Comparison of ENCODE assay signal across 8 cellular contexts in the genomic region with DNA sequence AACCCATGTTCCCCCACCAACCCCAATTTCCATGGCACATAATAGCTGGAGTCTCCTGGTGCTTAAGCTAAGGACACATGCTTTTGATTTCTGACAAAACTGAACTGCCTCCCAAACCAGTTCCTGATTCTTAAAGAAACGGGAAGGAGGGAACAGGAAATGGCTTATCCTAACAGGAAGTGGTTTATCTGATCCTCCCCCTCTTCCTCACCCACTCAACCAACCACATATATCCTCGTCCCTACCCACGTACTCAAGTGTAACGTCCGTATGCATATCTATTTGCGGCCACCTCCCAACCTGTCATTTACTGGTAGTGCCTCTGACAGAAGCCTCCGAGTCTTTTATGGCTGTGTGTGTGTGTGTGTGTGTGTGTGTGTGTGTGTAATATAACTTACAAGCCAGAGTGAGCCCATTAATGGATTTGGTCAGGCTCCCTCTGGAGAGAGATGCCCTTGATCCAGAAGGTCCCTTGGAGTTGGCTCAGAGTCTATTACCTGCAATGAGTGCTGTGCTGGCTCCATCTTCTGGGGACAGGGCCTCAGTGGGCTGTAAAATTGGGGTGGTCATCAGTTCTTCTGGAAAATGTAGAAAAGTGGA. TPM values are rescaled to one million over a fixed set of nuclear protein-coding genes. Genes with fewer than 3 reads are reported as not detected.
DNase-seq lines count a peak whose midpoint lies in the region; ATAC-seq and TF ChIP-seq lines count a peak whose summit lies in the region.

No MANE protein-coding gene starts in this region.

- no peaks in the 10 kb centered on the region for H3K27me3 ChIP-seq in adrenal gland
- no peaks in the 10 kb centered on the region for H3K27me3 ChIP-seq in MM.1S (replicated peaks; ENCODE audit: insufficient read depth, low read length)
- no peaks in the 10 kb centered on the region for H3K27me3 ChIP-seq in HAP-1 (ENCODE audit: low read depth)

- H3F3A ChIP-seq in MM.1S (ENCODE audit: insufficient read depth, low read length), result 0 out of 2 replicates have a peak, but pooled peaks cover 4% of the 10 kb centered on the region

- H3K9me3 ChIP-seq in adrenal gland (replicated peaks in 1 of 3), result no peaks in the 10 kb centered on the region
- H3K9me3 ChIP-seq in MM.1S (replicated peaks; ENCODE audit: insufficient read depth, low read length), result no peaks in the 10 kb centered on the region
- no peaks in the 10 kb centered on the region for H3K9me3 ChIP-seq in HAP-1

- WGBS in adrenal gland, 4 donors, result 26 to 59% (median 44%) methylated on average over 7 of the region's 7 CpGs

- peak; percentile 37 for TF ChIP-seq CTCF in GM10266 (IDR thresholded peaks at IDR 0.05; ENCODE audit: control insufficient read depth, insufficient read depth, low read depth, missing control alignments)
- no peak for TF ChIP-seq CTCF in adrenal gland (IDR thresholded peaks at IDR 0.05)
- TF ChIP-seq CTCF in MM.1S (IDR thresholded peaks at IDR 0.05; ENCODE audit: low read length), result no peak

- H3K9me2 ChIP-seq in MM.1S (replicated peaks; ENCODE audit: insufficient read depth, low read length), result no peaks in the 10 kb centered on the region

- no peaks in the 10 kb centered on the region for H4K20me1 ChIP-seq in MM.1S (ENCODE audit: insufficient read depth, low read length)

- H3K79me2 ChIP-seq in MM.1S (ENCODE audit: low read length), result peaks cover 1% of the 10 kb centered on the region; the same call in 1 of the 2 replicates

- H3K27ac ChIP-seq in adrenal gland (peak overlapping the region in 3 of 5 donors; percentile 32 to 76 (median 52)), MM.1S (ENCODE audit: low read length) (no peak overlapping the region)

- H3K9ac ChIP-seq in MM.1S (ENCODE audit: low read length), result no peak overlapping the region

- H3K36me3 ChIP-seq in adrenal gland (replicated peaks in 1 of 2) (peaks cover 0 to 32% of the 10 kb centered on the region in 2 donors), MM.1S (replicated peaks; ENCODE audit: insufficient read depth, low read length) (peaks cover 1% of the 10 kb centered on the region; the same call in 1 of the 2 replicates), HAP-1 (replicated peaks) (peaks cover 24% of the 10 kb centered on the region)

- H3K4me1 ChIP-seq in adrenal gland (replicated peaks in 1 of 2) (peaks cover 0 to 20% of the 10 kb centered on the region in 2 donors), MM.1S (ENCODE audit: low read length) (no peaks in the 10 kb centered on the region), HAP-1 (no peaks in the 10 kb centered on the region)

- DNase-seq in GM10266 (ENCODE audit: extremely low spot score), result no peak
- peak; percentile 49 for DNase-seq in NCI-H226
- DNase-seq in adrenal gland, result peak in 4 of 7 donors; percentile 26 to 59 (median 52)
- DNase-seq in left lobe of liver (ENCODE audit: low spot score), result no peak
- no peak for DNase-seq in MM.1S
- DNase-seq in HAP-1 (ENCODE audit: low spot score in 2 of 2), result no peak

- H2AFZ ChIP-seq in MM.1S (ENCODE audit: low read length), result no peak overlapping the region

- no peak overlapping the region for H3K4me2 ChIP-seq in MM.1S (ENCODE audit: low read depth, low read length)

- H3K4me3 ChIP-seq in adrenal gland (no peak overlapping the region), MM.1S (ENCODE audit: low read length) (no peak overlapping the region), HAP-1 (no peak overlapping the region)

- TF ChIP-seq POLR2A in adrenal gland (IDR thresholded peaks at IDR 0.05), result no peak

- ATAC-seq in left lobe of liver, result peak; percentile 74
- no peak for ATAC-seq in HG02642 (IDR thresholded peaks at IDR 0.05; ENCODE audit: poor library complexity, unreplicated experiment)
- no peak for ATAC-seq in GM21367 (IDR thresholded peaks at IDR 0.05; ENCODE audit: unreplicated experiment)

- intact Hi-C loops in adrenal gland (cut with DNase I), result no loop called here

- in situ Hi-C loops in HAP-1 (cut with MboI; ENCODE audit: low sequenced_read_pairs), result no loop called here

RNA-seq across cellular contexts. Expression of a gene that starts 7.7 kb away (rescaled TPM):
- 100 to 1,000 TPM; 146 to 454 (median 233) TPM for total RNA-seq in adrenal gland
- polyA plus RNA-seq in adrenal gland, result 100 to 1,000 TPM in 2 of 3 donors, 10 to 100 TPM in 1; 85.8 to 279 (median 116) TPM
- 74.5 TPM for total RNA-seq in left lobe of liver

RNA-seq across cellular contexts. Expression of a gene that starts 23.9 kb away (rescaled TPM):
- total RNA-seq in adrenal gland, result 10 to 100 TPM in 6 of 8 donors, 1 to 10 TPM in 2; 2.7 to 32.6 (median 14.7) TPM
- 10 to 100 TPM in 1 of 3 donors, 1 to 10 TPM in 2; 6.0 to 10.9 (median 9.9) TPM for polyA plus RNA-seq in adrenal gland
- total RNA-seq in left lobe of liver, result 4.0 TPM

RNA-seq across cellular contexts. Expression of a gene that starts 28.5 kb away (rescaled TPM):
- total RNA-seq in adrenal gland (10 to 100 TPM in 4 of 8 donors, 1 to 10 TPM in 4; 3.4 to 19.3 (median 10.6) TPM), left lobe of liver (7.3 TPM)
- polyA plus RNA-seq in adrenal gland, result 10 to 100 TPM in 2 of 3 donors, 1 to 10 TPM in 1; 2.2 to 18.2 (median 16.9) TPM

Comparison
In these comparisons a context has a peak if more than half of its experiments do, and no peak if none do; other contexts are left out.
1. DNase-seq: peak in NCI-H226 (single experiment) and adrenal gland (4 of 7); none in GM10266 (single experiment), left lobe of liver (single experiment), MM.1S (single experiment) and HAP-1 (0 of 2).